In genomic region chrX:96820935-96821334, GRCh38 we compare ENCODE assay signal across 26 cellular contexts.
"Had no signal": no experiment of that assay in that cellular context is flagged by ENCODE, and none has a peak within 500 bp of the region (broad histone marks: within the 10 kb centered on the region; RNA-seq: fewer than 3 reads in every experiment).

No MANE protein-coding gene starts in this region.

- H3K27ac Mint-ChIP-seq: activated B cell treated with CpG ODN at 0.5 μM for 24 hours; activated CD4-positive, alpha-beta T cell treated with anti-CD3 and anti-CD28 coated beads, Interleukin-2, amount 10 ng/mL, durations not matched to agents 24 days and 14 days; activated naive CD4-positive, alpha-beta T cell treated with anti-CD3 and anti-CD28 coated beads, Interleukin-2, amount 10 ng/mL, durations not matched to agents 7 days and 5 days; activated naive CD8-positive, alpha-beta T cell treated with anti-CD3 and anti-CD28 coated beads, Interleukin-2, amount 10 ng/mL, durations not matched to agents 7 days and 5 days; activated T-helper 2 cell treated with anti-CD3 and anti-CD28 coated beads, Interferon-gamma antibody, Interleukin-2, Interleukin-4, amounts not matched to agents 10 μg/mL and 5 μg/mL and 100 μg/mL, durations not matched to agents 14 hours and 24 hours and 36 hours; T-helper 17 cell had no signal

- H3K27me3 Mint-ChIP-seq: activated B cell treated with CpG ODN at 0.5 μM for 24 hours; activated CD4-positive, alpha-beta T cell treated with anti-CD3 and anti-CD28 coated beads, Interleukin-2, amount 10 ng/mL, durations not matched to agents 24 days and 14 days; activated naive CD4-positive, alpha-beta T cell treated with anti-CD3 and anti-CD28 coated beads, Interleukin-2, amount 10 ng/mL, durations not matched to agents 7 days and 5 days; activated naive CD8-positive, alpha-beta T cell treated with anti-CD3 and anti-CD28 coated beads, Interleukin-2, amount 10 ng/mL, durations not matched to agents 7 days and 5 days; T-helper 17 cell had no signal

- H3K4me1 Mint-ChIP-seq: activated B cell treated with CpG ODN at 0.5 μM for 24 hours; activated CD4-positive, alpha-beta T cell treated with anti-CD3 and anti-CD28 coated beads, Interleukin-2, amount 10 ng/mL, durations not matched to agents 24 days and 14 days; activated naive CD4-positive, alpha-beta T cell treated with anti-CD3 and anti-CD28 coated beads, Interleukin-2, amount 10 ng/mL, durations not matched to agents 7 days and 5 days; activated naive CD8-positive, alpha-beta T cell treated with anti-CD3 and anti-CD28 coated beads, Interleukin-2, amount 10 ng/mL, durations not matched to agents 7 days and 5 days had no signal

- H3K9me3 Mint-ChIP-seq: activated B cell treated with CpG ODN at 0.5 μM for 24 hours; activated CD4-positive, alpha-beta T cell treated with anti-CD3 and anti-CD28 coated beads, Interleukin-2, amount 10 ng/mL, durations not matched to agents 24 days and 14 days; activated naive CD4-positive, alpha-beta T cell treated with anti-CD3 and anti-CD28 coated beads, Interleukin-2, amount 10 ng/mL, durations not matched to agents 7 days and 5 days; activated naive CD8-positive, alpha-beta T cell treated with anti-CD3 and anti-CD28 coated beads, Interleukin-2, amount 10 ng/mL, durations not matched to agents 7 days and 5 days; activated T-helper 2 cell treated with anti-CD3 and anti-CD28 coated beads, Interferon-gamma antibody, Interleukin-2, Interleukin-4, amounts not matched to agents 10 μg/mL and 5 μg/mL and 100 μg/mL, durations not matched to agents 14 hours and 24 hours and 36 hours had no signal

- H3K4me3 Mint-ChIP-seq: activated B cell treated with CpG ODN at 0.5 μM for 24 hours; activated CD4-positive, alpha-beta T cell treated with anti-CD3 and anti-CD28 coated beads, Interleukin-2, amount 10 ng/mL, durations not matched to agents 24 days and 14 days; activated naive CD4-positive, alpha-beta T cell treated with anti-CD3 and anti-CD28 coated beads, Interleukin-2, amount 10 ng/mL, durations not matched to agents 7 days and 5 days; activated naive CD8-positive, alpha-beta T cell treated with anti-CD3 and anti-CD28 coated beads, Interleukin-2, amount 10 ng/mL, durations not matched to agents 7 days and 5 days; T-helper 17 cell had no signal

- DNase-seq: activated B cell treated with CpG ODN at 0.5 μM for 24 hours; activated CD4-positive, alpha-beta T cell treated with anti-CD3 and anti-CD28 coated beads for 1 hour; activated CD4-positive, alpha-beta T cell treated with anti-CD3 and anti-CD28 coated beads, Interleukin-2, amount 10 ng/mL, durations not matched to agents 24 days and 14 days; activated CD4-positive, alpha-beta T cell treated with anti-CD3 and anti-CD28 coated beads, Interleukin-2, amount 50 U/mL, for 48 hours; activated CD8-positive, alpha-beta memory T cell treated with anti-CD3 and anti-CD28 coated beads for 24 hours; activated gamma-delta T cell treated with Interleukin-2 at 50 U/mL for 16 hours; activated naive CD4-positive, alpha-beta T cell treated with anti-CD3 and anti-CD28 coated beads, Interleukin-2, amount 10 ng/mL, durations not matched to agents 7 days and 5 days; activated naive CD8-positive, alpha-beta T cell treated with anti-CD3 and anti-CD28 coated beads, Interleukin-2, amount 10 ng/mL, durations not matched to agents 7 days and 5 days; activated T-cell treated with anti-CD3 and anti-CD28 coated beads, Interleukin-2, amount 50 U/mL, for 48 hours; adrenal gland; anterior cingulate cortex; central memory CD4-positive, alpha-beta T cell; MG63; NCI-H1105; NCI-H1436; NCI-H187; NCI-H2081 treated with DMSO at 0.1 percent for 48 hours; NCI-H446; NCI-H524; Peyer's patch; Right ventricle myocardium superior; SJCRH30; T-helper 17 cell; T-helper 9 cell had no signal

- ATAC-seq: SK-N-SH treated with all-trans-retinoic acid at 6 μM for 48 hours, T-helper 17 cell had no signal
